In genomic region chr22:44039566-44040171, GRCh38 we compare ENCODE assay signal across 1 cellular context.
TF ChIP-seq lines count a peak whose summit lies in the region.

No MANE protein-coding gene starts in this region.

TF ChIP-seq in IMR-90, 13 proteins besides CTCF, POLR2A, EP300 and RAD21 (continued from another document):
- no peak for TF ChIP-seq USF2 (IDR thresholded peaks at IDR 0.05; ENCODE audit: low read depth, low read length)
- no peak for TF ChIP-seq FOS (IDR thresholded peaks at IDR 0.05; ENCODE audit: low read depth, low read length)
- no peak for TF ChIP-seq CEBPB (IDR thresholded peaks at IDR 0.05; ENCODE audit: low read depth, low read length)
